ENCODE assay signal across 15 cellular contexts in the genomic region with DNA sequence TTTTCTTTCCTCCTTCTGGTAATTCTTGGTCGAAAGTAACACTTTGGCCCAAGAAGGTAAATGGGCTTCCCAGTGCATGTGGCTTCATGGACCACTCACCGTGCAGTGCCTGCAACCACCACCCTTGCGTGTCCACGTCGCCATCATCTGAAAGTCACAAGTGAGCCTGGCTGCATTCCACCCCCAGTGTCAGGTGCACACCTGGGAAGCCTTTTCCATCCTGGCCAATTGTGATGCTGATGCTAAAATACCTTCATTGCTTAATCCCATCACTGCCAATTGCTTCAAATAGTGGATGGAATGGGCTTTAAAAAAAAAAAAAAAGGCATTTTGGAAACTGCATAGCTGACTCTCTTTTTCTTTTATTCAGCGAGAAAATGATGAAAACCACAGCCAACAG.
A peak's percentile ranks its signal among the peaks of the same experiment; 100 is the strongest.
DNase-seq lines count a peak whose midpoint lies in the region; ATAC-seq, FAIRE-seq and TF ChIP-seq lines count a peak whose summit lies in the region.
"Had no signal": no experiment of that assay in that cellular context is flagged by ENCODE, and none has a peak within 500 bp of the region (broad histone marks: within the 10 kb centered on the region; RNA-seq: fewer than 3 reads in every experiment).

No MANE protein-coding gene starts in this region.

- H3K4me1 Mint-ChIP-seq in WTC11 (peaks cover 22% of the 10 kb centered on the region), type B pancreatic cell (ENCODE audit: unreplicated experiment) (no peaks in the 10 kb centered on the region)
- H3K4me1 Mint-ChIP-seq in activated T-cell treated with anti-CD3 and anti-CD28 coated beads, Interleukin-2, amount 50 U/mL, for 72 hours (ENCODE audit: low read depth) = peaks cover 5% of the 10 kb centered on the region
- H3K4me1 Mint-ChIP-seq: IgD-negative memory B cell had no signal

- no peaks in the 10 kb centered on the region for H3K9me3 Mint-ChIP-seq in WTC11
- no peaks in the 10 kb centered on the region for H3K9me3 Mint-ChIP-seq in type B pancreatic cell
- no peaks in the 10 kb centered on the region for H3K9me3 Mint-ChIP-seq in activated T-cell treated with anti-CD3 and anti-CD28 coated beads, Interleukin-2, amount 50 U/mL, for 72 hours

- H3K4me1 ChIP-seq in iPS-20b (ENCODE audit: insufficient read depth, low read length) = peaks cover 13% of the 10 kb centered on the region; the same call in 1 of the 2 replicates

- H3K4me3 Mint-ChIP-seq in WTC11 (no peak overlapping the region), type B pancreatic cell (no peak overlapping the region)
- H3K4me3 Mint-ChIP-seq in activated T-cell treated with anti-CD3 and anti-CD28 coated beads, Interleukin-2, amount 50 U/mL, for 72 hours = no peak overlapping the region
- H3K4me3 Mint-ChIP-seq: IgD-negative memory B cell had no signal

- POLR2A ChIA-PET in WTC11 (lab: Charles Lee) = no interaction called here

- no peaks in the 10 kb centered on the region for H3K9me3 ChIP-seq in iPS-20b (ENCODE audit: insufficient read depth, low read depth, low read length)
- H3K9me3 ChIP-seq: A549 had no signal

- 0 out of 2 replicates have a peak overlapping the region, but pooled peaks have one; percentile 10 for H3K9ac ChIP-seq in iPS-20b (ENCODE audit: low read depth, low read length)

- peak; percentile 44 for FAIRE-seq in HTR-8/SVneo (lab: Jason Lieb, UNC)
- FAIRE-seq: A549, GM19239, H54 had no signal

- H3K4me3 ChIP-seq in iPS-20b (ENCODE audit: low read length) = no peak overlapping the region
- H3K4me3 ChIP-seq: A549 had no signal

- TF ChIP-seq CTCF in WTC11 (IDR thresholded peaks at IDR 0.05) = no peak
- TF ChIP-seq CTCF in type B pancreatic cell (conservative IDR thresholded peaks at IDR 0.05) = no peak

- H3K27me3 ChIP-seq in iPS-20b (ENCODE audit: insufficient read depth, low read length) = no peaks in the 10 kb centered on the region

- DNase-seq in HTR-8/SVneo (ENCODE audit: insufficient read length, low spot score) (no peak), WTC11 (ENCODE audit: low spot score) (peak; percentile 36), type B pancreatic cell (ENCODE audit: extremely low spot score, unreplicated experiment) (no peak), NOMO-1 treated with dmso at 0.1 percent for 144 hours (lab: John Stamatoyannopoulos, UW; ENCODE audit: unreplicated experiment) (no peak), NCI-H2029 (lab: John Stamatoyannopoulos, UW) (no peak)
- DNase-seq in activated T-cell treated with anti-CD3 and anti-CD28 coated beads, Interleukin-2, amount 50 U/mL, for 72 hours = no peak
- DNase-seq: DMS53, GF-D8, KG1 had no signal

- peak; percentile 78 for ATAC-seq in WTC11
- ATAC-seq in GM18858 (IDR thresholded peaks at IDR 0.05; ENCODE audit: unreplicated experiment) = no peak
- ATAC-seq in activated T-cell treated with anti-CD3 and anti-CD28 coated beads, Interleukin-2, amount 50 U/mL, for 72 hours (replicated peaks in 1 of 2) = no peak
- ATAC-seq: A549 had no signal

- peaks cover 8% of the 10 kb centered on the region; the same call in 1 of the 2 replicates for H3K36me3 ChIP-seq in iPS-20b (ENCODE audit: insufficient read depth, low read depth, low read length)

- H3K27ac Mint-ChIP-seq in WTC11 (peak overlapping the region; percentile 89), type B pancreatic cell (peak overlapping the region; percentile 56)
- H3K27ac Mint-ChIP-seq in activated T-cell treated with anti-CD3 and anti-CD28 coated beads, Interleukin-2, amount 50 U/mL, for 72 hours = no peak overlapping the region
- H3K27ac Mint-ChIP-seq: IgD-negative memory B cell had no signal

- no peak overlapping the region for H3K27ac ChIP-seq in iPS-20b (ENCODE audit: low read length)
- H3K27ac ChIP-seq: A549 had no signal

- CTCF ChIA-PET in WTC11 (lab: Charles Lee) = interaction anchor here (0.6 kb wide), 1 partner anchor 22 kb away, joined by 3 read pairs; no protein-coding TSS in a partner anchor

- H3K36me3 Mint-ChIP-seq in WTC11 = 0 out of 2 replicates have a peak, but pooled peaks cover 5% of the 10 kb centered on the region
- H3K36me3 Mint-ChIP-seq in type B pancreatic cell = peaks cover 39% of the 10 kb centered on the region
- H3K36me3 Mint-ChIP-seq in activated T-cell treated with anti-CD3 and anti-CD28 coated beads, Interleukin-2, amount 50 U/mL, for 72 hours (ENCODE audit: insufficient read depth in 2 of 2) = no peaks in the 10 kb centered on the region

- H3K27me3 Mint-ChIP-seq in WTC11 (ENCODE audit: low read depth) = no peaks in the 10 kb centered on the region
- H3K27me3 Mint-ChIP-seq in type B pancreatic cell = no peaks in the 10 kb centered on the region
- H3K27me3 Mint-ChIP-seq in activated T-cell treated with anti-CD3 and anti-CD28 coated beads, Interleukin-2, amount 50 U/mL, for 72 hours (ENCODE audit: low read depth) = peaks cover 18% of the 10 kb centered on the region

TF ChIP-seq in WTC11, 78 proteins besides CTCF, POLR2A, EP300 and RAD21:
- no peak for TF ChIP-seq ESRRA (CRISPR knock-in tag; IDR thresholded peaks at IDR 0.05; ENCODE audit: borderline replicate concordance)
- no peak for TF ChIP-seq CREM (CRISPR knock-in tag; IDR thresholded peaks at IDR 0.05)
- no peak for TF ChIP-seq JUN (CRISPR knock-in tag; IDR thresholded peaks at IDR 0.05)
- no peak for TF ChIP-seq ZNF317 (CRISPR knock-in tag; IDR thresholded peaks at IDR 0.05; ENCODE audit: borderline replicate concordance, low read depth)
- TF ChIP-seq ZNF232 (CRISPR knock-in tag; IDR thresholded peaks at IDR 0.05) = no peak
- TF ChIP-seq SMAD3 (CRISPR knock-in tag; IDR thresholded peaks at IDR 0.05; ENCODE audit: borderline replicate concordance) = no peak
- no peak for TF ChIP-seq ZNF138 (CRISPR knock-in tag; conservative IDR thresholded peaks at IDR 0.05)
- TF ChIP-seq ZNF671 (CRISPR knock-in tag; IDR thresholded peaks at IDR 0.05) = no peak
